1 cellular context compared by ENCODE assay signal in the genomic region with DNA sequence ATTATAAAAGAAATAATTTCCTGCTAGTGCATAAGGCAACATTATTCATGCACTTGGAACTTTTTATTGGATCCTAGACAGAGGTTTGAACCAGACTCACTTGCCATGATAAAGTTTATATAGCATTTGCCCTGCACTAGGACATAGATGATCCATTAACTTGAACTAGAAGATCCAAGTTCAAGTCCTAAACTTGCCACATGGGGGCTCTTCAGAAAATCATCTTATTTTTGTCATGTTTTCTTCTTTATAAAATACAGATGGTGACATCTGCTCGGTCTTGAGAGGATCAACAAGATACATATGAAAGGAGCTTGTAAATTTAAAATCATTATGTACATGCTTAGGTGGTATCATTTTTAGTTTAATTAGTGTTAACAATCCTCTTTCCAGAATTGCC.
TF ChIP-seq lines count a peak whose summit lies in the region.

No MANE protein-coding gene starts in this region.

TF ChIP-seq in GM23338, 12 proteins besides CTCF, POLR2A, EP300 and RAD21 (continued from another document):
- TF ChIP-seq, protein P1, sequence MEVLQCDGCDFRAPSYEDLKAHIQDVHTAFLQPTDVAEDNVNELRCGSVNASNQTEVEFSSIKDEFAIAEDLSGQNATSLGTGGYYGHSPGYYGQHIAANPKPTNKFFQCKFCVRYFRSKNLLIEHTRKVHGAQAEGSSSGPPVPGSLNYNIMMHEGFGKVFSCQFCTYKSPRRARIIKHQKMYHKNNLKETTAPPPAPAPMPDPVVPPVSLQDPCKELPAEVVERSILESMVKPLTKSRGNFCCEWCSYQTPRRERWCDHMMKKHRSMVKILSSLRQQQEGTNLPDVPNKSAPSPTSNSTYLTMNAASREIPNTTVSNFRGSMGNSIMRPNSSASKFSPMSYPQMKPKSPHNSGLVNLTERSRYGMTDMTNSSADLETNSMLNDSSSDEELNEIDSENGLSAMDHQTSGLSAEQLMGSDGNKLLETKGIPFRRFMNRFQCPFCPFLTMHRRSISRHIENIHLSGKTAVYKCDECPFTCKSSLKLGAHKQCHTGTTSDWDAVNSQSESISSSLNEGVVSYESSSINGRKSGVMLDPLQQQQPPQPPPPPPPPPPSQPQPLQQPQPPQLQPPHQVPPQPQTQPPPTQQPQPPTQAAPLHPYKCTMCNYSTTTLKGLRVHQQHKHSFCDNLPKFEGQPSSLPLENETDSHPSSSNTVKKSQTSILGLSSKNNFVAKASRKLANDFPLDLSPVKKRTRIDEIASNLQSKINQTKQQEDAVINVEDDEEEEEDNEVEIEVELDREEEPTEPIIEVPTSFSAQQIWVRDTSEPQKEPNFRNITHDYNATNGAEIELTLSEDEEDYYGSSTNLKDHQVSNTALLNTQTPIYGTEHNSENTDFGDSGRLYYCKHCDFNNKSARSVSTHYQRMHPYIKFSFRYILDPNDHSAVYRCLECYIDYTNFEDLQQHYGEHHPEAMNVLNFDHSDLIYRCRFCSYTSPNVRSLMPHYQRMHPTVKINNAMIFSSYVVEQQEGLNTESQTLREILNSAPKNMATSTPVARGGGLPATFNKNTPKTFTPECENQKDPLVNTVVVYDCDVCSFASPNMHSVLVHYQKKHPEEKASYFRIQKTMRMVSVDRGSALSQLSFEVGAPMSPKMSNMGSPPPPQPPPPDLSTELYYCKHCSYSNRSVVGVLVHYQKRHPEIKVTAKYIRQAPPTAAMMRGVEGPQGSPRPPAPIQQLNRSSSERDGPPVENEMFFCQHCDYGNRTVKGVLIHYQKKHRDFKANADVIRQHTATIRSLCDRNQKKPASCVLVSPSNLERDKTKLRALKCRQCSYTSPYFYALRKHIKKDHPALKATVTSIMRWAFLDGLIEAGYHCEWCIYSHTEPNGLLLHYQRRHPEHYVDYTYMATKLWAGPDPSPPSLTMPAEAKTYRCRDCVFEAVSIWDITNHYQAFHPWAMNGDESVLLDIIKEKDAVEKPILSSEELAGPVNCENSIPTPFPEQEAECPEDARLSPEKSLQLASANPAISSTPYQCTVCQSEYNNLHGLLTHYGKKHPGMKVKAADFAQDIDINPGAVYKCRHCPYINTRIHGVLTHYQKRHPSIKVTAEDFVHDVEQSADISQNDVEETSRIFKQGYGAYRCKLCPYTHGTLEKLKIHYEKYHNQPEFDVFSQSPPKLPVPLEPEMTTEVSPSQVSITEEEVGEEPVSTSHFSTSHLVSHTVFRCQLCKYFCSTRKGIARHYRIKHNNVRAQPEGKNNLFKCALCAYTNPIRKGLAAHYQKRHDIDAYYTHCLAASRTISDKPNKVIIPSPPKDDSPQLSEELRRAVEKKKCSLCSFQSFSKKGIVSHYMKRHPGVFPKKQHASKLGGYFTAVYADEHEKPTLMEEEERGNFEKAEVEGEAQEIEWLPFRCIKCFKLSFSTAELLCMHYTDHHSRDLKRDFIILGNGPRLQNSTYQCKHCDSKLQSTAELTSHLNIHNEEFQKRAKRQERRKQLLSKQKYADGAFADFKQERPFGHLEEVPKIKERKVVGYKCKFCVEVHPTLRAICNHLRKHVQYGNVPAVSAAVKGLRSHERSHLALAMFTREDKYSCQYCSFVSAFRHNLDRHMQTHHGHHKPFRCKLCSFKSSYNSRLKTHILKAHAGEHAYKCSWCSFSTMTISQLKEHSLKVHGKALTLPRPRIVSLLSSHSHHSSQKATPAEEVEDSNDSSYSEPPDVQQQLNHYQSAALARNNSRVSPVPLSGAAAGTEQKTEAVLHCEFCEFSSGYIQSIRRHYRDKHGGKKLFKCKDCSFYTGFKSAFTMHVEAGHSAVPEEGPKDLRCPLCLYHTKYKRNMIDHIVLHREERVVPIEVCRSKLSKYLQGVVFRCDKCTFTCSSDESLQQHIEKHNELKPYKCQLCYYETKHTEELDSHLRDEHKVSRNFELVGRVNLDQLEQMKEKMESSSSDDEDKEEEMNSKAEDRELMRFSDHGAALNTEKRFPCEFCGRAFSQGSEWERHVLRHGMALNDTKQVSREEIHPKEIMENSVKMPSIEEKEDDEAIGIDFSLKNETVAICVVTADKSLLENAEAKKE (CRISPR knock-in tag; IDR thresholded peaks at IDR 0.05), result no peak
- TF ChIP-seq, protein P2, sequence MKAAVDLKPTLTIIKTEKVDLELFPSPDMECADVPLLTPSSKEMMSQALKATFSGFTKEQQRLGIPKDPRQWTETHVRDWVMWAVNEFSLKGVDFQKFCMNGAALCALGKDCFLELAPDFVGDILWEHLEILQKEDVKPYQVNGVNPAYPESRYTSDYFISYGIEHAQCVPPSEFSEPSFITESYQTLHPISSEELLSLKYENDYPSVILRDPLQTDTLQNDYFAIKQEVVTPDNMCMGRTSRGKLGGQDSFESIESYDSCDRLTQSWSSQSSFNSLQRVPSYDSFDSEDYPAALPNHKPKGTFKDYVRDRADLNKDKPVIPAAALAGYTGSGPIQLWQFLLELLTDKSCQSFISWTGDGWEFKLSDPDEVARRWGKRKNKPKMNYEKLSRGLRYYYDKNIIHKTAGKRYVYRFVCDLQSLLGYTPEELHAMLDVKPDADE (IDR thresholded peaks at IDR 0.05), result no peak
- TF ChIP-seq EZH2phosphoT487 (IDR thresholded peaks at IDR 0.05; ENCODE audit: unreplicated experiment), result no peak
- TF ChIP-seq, protein P3, sequence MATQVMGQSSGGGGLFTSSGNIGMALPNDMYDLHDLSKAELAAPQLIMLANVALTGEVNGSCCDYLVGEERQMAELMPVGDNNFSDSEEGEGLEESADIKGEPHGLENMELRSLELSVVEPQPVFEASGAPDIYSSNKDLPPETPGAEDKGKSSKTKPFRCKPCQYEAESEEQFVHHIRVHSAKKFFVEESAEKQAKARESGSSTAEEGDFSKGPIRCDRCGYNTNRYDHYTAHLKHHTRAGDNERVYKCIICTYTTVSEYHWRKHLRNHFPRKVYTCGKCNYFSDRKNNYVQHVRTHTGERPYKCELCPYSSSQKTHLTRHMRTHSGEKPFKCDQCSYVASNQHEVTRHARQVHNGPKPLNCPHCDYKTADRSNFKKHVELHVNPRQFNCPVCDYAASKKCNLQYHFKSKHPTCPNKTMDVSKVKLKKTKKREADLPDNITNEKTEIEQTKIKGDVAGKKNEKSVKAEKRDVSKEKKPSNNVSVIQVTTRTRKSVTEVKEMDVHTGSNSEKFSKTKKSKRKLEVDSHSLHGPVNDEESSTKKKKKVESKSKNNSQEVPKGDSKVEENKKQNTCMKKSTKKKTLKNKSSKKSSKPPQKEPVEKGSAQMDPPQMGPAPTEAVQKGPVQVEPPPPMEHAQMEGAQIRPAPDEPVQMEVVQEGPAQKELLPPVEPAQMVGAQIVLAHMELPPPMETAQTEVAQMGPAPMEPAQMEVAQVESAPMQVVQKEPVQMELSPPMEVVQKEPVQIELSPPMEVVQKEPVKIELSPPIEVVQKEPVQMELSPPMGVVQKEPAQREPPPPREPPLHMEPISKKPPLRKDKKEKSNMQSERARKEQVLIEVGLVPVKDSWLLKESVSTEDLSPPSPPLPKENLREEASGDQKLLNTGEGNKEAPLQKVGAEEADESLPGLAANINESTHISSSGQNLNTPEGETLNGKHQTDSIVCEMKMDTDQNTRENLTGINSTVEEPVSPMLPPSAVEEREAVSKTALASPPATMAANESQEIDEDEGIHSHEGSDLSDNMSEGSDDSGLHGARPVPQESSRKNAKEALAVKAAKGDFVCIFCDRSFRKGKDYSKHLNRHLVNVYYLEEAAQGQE (IDR thresholded peaks at IDR 0.05; ENCODE audit: unreplicated experiment), result no peak
- no peak for TF ChIP-seq STAT1 (IDR thresholded peaks at IDR 0.05; ENCODE audit: unreplicated experiment)
- TF ChIP-seq EZH2 (IDR thresholded peaks at IDR 0.05; ENCODE audit: low read depth, unreplicated experiment), result no peak
- TF ChIP-seq POLR2AphosphoS5 (IDR thresholded peaks at IDR 0.05; ENCODE audit: low read depth), result no peak
- TF ChIP-seq CREB1 (CRISPR knock-in tag; IDR thresholded peaks at IDR 0.05; ENCODE audit: low read depth), result no peak
